In genomic region chr2:234412726-234413125, GRCh38 we compare ENCODE assay signal across 11 cellular contexts.
A peak's percentile ranks its signal among the peaks of the same experiment; 100 is the strongest.
DNase-seq lines count a peak whose midpoint lies in the region; ATAC-seq and TF ChIP-seq lines count a peak whose summit lies in the region.
"Had no signal": no experiment of that assay in that cellular context is flagged by ENCODE, and none has a peak within 500 bp of the region (broad histone marks: within the 10 kb centered on the region; RNA-seq: fewer than 3 reads in every experiment).

No MANE protein-coding gene starts in this region.

- H3K4me1 ChIP-seq in Panc1 (ENCODE audit: control insufficient read depth, insufficient read depth, low read length) (no peaks in the 10 kb centered on the region), testis (no peaks in the 10 kb centered on the region)

- H3K36me3 Mint-ChIP-seq in stimulated activated naive B cell treated with anti-CD40 and anti-IgM and Interleukin-4, amounts not matched to agents 10 μg/mL and 1 μg/mL and 100 μg/mL, for 72 hours, result peaks cover 0 to 4% of the 10 kb centered on the region in 2 donors

- in situ Hi-C loops in Panc1 (cut with HindIII; ENCODE audit: low pct_unique_long_range_greater_than_20kb, low sequenced_read_pairs), result no loop called here

- H3K27ac ChIP-seq in Panc1 (ENCODE audit: low read length) (peak overlapping the region; percentile 44; the same call in 1 of the 2 replicates), testis (no peak overlapping the region)
- H3K27ac ChIP-seq: thoracic aorta had no signal

- no peaks in the 10 kb centered on the region for H3K36me3 ChIP-seq in Panc1 (ENCODE audit: control insufficient read depth, insufficient read depth, low read length)
- no peaks in the 10 kb centered on the region for H3K36me3 ChIP-seq in testis (ENCODE audit: low read depth, missing control alignments)
- H3K36me3 ChIP-seq: thoracic aorta had no signal

- BruUV-seq in Panc1 (replicated peaks; lab: Mats Ljungman, UMichigan), result no TSS peak

- no peak overlapping the region for H3K4me3 ChIP-seq in Panc1 (ENCODE audit: low read depth in 2 of 2, low read length in 2 of 2)
- no peak overlapping the region for H3K4me3 ChIP-seq in testis
- H3K4me3 ChIP-seq: thoracic aorta had no signal

- DNase-seq in HT1080 (ENCODE audit: low read depth), result peak; percentile 68
- DNase-seq in Panc1 (ENCODE audit: low read depth, low spot score), result no peak
- DNase-seq in fibroblast of peridontal ligament (ENCODE audit: extremely low read depth), result peak; percentile 45
- DNase-seq in stimulated activated naive B cell treated with anti-CD40 and anti-IgM and Interleukin-4, amounts not matched to agents 10 μg/mL and 1 μg/mL and 100 μg/mL, for 72 hours, result no peak
- DNase-seq in testis, result no peak
- DNase-seq: activated naive CD4-positive, alpha-beta T cell treated with anti-CD3 and anti-CD28 coated beads, Interleukin-2, amount 50 U/mL, for 16 hours; Karpas-422; SHP77 had no signal

- TF ChIP-seq CTCF in Panc1 (IDR thresholded peaks at IDR 0.05) (no peak), testis (IDR thresholded peaks at IDR 0.05) (no peak)

- H3K27me3 Mint-ChIP-seq in stimulated activated naive B cell treated with anti-CD40 and anti-IgM and Interleukin-4, amounts not matched to agents 10 μg/mL and 1 μg/mL and 100 μg/mL, for 72 hours, result peaks cover 0 to 3% of the 10 kb centered on the region in 2 donors

- H3K4me1 Mint-ChIP-seq in stimulated activated naive B cell treated with anti-CD40 and anti-IgM and Interleukin-4, amounts not matched to agents 10 μg/mL and 1 μg/mL and 100 μg/mL, for 72 hours, result peaks cover 26 to 39% of the 10 kb centered on the region in 2 donors

- peaks cover 2 to 4% of the 10 kb centered on the region in 2 donors for H3K9me3 Mint-ChIP-seq in stimulated activated naive B cell treated with anti-CD40 and anti-IgM and Interleukin-4, amounts not matched to agents 10 μg/mL and 1 μg/mL and 100 μg/mL, for 72 hours

- CTCF ChIA-PET in Panc1 (lab: Charles Lee), result no interaction called here

- intact Hi-C loops in Panc1 (cut with micrococcal nuclease; ENCODE audit: unreplicated experiment) (no loop called here), testis (cut with DNase I; ENCODE audit: low total_unique reads) (no loop called here)

- H3K27ac Mint-ChIP-seq in stimulated activated naive B cell treated with anti-CD40 and anti-IgM and Interleukin-4, amounts not matched to agents 10 μg/mL and 1 μg/mL and 100 μg/mL, for 72 hours, result peak overlapping the region; percentile 49

- no peak for ATAC-seq in Panc1
- ATAC-seq in stimulated activated naive B cell treated with anti-CD40 and anti-IgM and Interleukin-4, amounts not matched to agents 10 μg/mL and 1 μg/mL and 100 μg/mL, for 72 hours (replicated peaks), result no peak
- no peak for ATAC-seq in GM18502 (IDR thresholded peaks at IDR 0.05; ENCODE audit: poor library complexity, unreplicated experiment)
- ATAC-seq in HG03565 (IDR thresholded peaks at IDR 0.05; ENCODE audit: unreplicated experiment), result no peak

- POLR2A ChIA-PET in Panc1 (lab: Charles Lee), result no interaction called here

- H3K4me3 Mint-ChIP-seq in stimulated activated naive B cell treated with anti-CD40 and anti-IgM and Interleukin-4, amounts not matched to agents 10 μg/mL and 1 μg/mL and 100 μg/mL, for 72 hours, result no peak overlapping the region

- TF ChIP-seq POLR2A in testis (IDR thresholded peaks at IDR 0.05), result no peak

- WGBS in testis, 2 donors, result 66 to 75% methylated on average over 7 of the region's 7 CpGs

- H3K27me3 ChIP-seq in Panc1 (ENCODE audit: control insufficient read depth, insufficient read depth, low read length), result no peaks in the 10 kb centered on the region
- no peaks in the 10 kb centered on the region for H3K27me3 ChIP-seq in testis

- no peaks in the 10 kb centered on the region for H3K9me3 ChIP-seq in Panc1 (ENCODE audit: control insufficient read depth, insufficient read depth, low read depth, low read length)
- no peaks in the 10 kb centered on the region for H3K9me3 ChIP-seq in testis
- H3K9me3 ChIP-seq: thoracic aorta had no signal

Comparison
In these comparisons a context has a peak if more than half of its experiments do, and no peak if none do; other contexts are left out.
1. DNase-seq: peak in HT1080 (single experiment) and fibroblast of peridontal ligament (single experiment); none in Panc1 (single experiment), stimulated activated naive B cell treated with anti-CD40 and anti-IgM and Interleukin-4, amounts not matched to agents 10 μg/mL and 1 μg/mL and 100 μg/mL, for 72 hours (single experiment) and testis (single experiment).